In genomic region chr14:99972748-99973466, GRCh38 we compare ENCODE assay signal across 8 cellular contexts.
A peak's percentile ranks its signal among the peaks of the same experiment; 100 is the strongest.
DNase-seq lines count a peak whose midpoint lies in the region; ATAC-seq, FAIRE-seq and TF ChIP-seq lines count a peak whose summit lies in the region.

No MANE protein-coding gene starts in this region.

- intact Hi-C loops in endothelial cell of umbilical vein (cut with micrococcal nuclease) = loop anchor here (1.0 to 5.0 kb wide), 3 partner anchors 9 to 264 kb away; partner anchors contain the start of gene YY1

- DNase-seq in EL (peak; percentile 19), endothelial cell of umbilical vein (ENCODE audit: low read depth, low spot score) (peak; percentile 31), trophoblast cell (peak; percentile 77 to 95), ureter (ENCODE audit: low spot score) (no peak), cerebellar nuclear complex (lab: John Stamatoyannopoulos, UW) (no peak), RKO (ENCODE audit: low spot score) (no peak)

- H3K4me2 ChIP-seq in OCI-LY3 (ENCODE audit: low read length) (peak overlapping the region; percentile 86), endothelial cell of umbilical vein (ENCODE audit: insufficient read depth, low read length) (peak overlapping the region; percentile 94), trophoblast cell (ENCODE audit: low read length) (peak overlapping the region; percentile 72)

- TF ChIP-seq CTCF in OCI-LY3 (IDR thresholded peaks at IDR 0.05; ENCODE audit: low read depth, low read length) (no peak), endothelial cell of umbilical vein (IDR thresholded peaks at IDR 0.05; ENCODE audit: extremely low read depth in 1 of 2, insufficient read depth in 1 of 2, low read depth in 1 of 2, low read length in 2 of 2) (no peak)

- H3K14ac ChIP-seq in trophoblast cell (ENCODE audit: low read length) = no peak overlapping the region

- CTCF ChIA-PET in endothelial cell of umbilical vein (lab: Charles Lee) = interaction anchor here (1.4 to 2.4 kb wide), 2 partner anchors 11 to 135 kb away, joined by 5 to 8 read pairs; no protein-coding TSS in a partner anchor

- dilution Hi-C loops in endothelial cell of umbilical vein (cut with MboI; ENCODE audit: extremely low pct_ligation_motif_present, low sequenced_read_pairs) = no loop called here

- H3K4me1 ChIP-seq in OCI-LY3 (ENCODE audit: low read length) = peaks cover 12% of the 10 kb centered on the region
- peaks cover 7% of the 10 kb centered on the region for H3K4me1 ChIP-seq in endothelial cell of umbilical vein (ENCODE audit: control insufficient read depth, extremely low read depth, insufficient read depth, low read length)
- peaks cover 3 to 6% of the 10 kb centered on the region in 2 experiments for H3K4me1 ChIP-seq in trophoblast cell (ENCODE audit: control insufficient read depth in 1 of 2, insufficient read depth in 2 of 2, low read length in 2 of 2)

- H3K9ac ChIP-seq in OCI-LY3 (ENCODE audit: low read length) = peak overlapping the region; percentile 67
- peak overlapping the region; percentile 56 for H3K9ac ChIP-seq in endothelial cell of umbilical vein (replicated peaks; ENCODE audit: extremely low read depth, insufficient read depth, low read length)
- H3K9ac ChIP-seq in trophoblast cell (ENCODE audit: low read length) = no peak overlapping the region

- H3K4me3 ChIP-seq in OCI-LY3 (ENCODE audit: low read length) (peak overlapping the region; percentile 92), endothelial cell of umbilical vein (replicated peaks in 1 of 3; ENCODE audit: insufficient read depth in 1 of 3, low read depth in 1 of 3, low read length in 3 of 3) (peak overlapping the region; percentile 80 to 88 (median 87)), trophoblast cell (ENCODE audit: low read depth, low read length) (peak overlapping the region; percentile 86)

- H3K79me2 ChIP-seq in OCI-LY3 (ENCODE audit: low read length) (peaks cover 24% of the 10 kb centered on the region), endothelial cell of umbilical vein (ENCODE audit: control insufficient read depth, insufficient read depth, low read length) (peaks cover 25% of the 10 kb centered on the region), trophoblast cell (ENCODE audit: control insufficient read depth, insufficient read depth, low read length, poor library complexity) (peaks cover 8% of the 10 kb centered on the region)

- no peak overlapping the region for H2BK12ac ChIP-seq in trophoblast cell (ENCODE audit: low read length)

- H3K36me3 ChIP-seq in OCI-LY3 (replicated peaks; ENCODE audit: low read depth, low read length) = no peaks in the 10 kb centered on the region
- no peaks in the 10 kb centered on the region for H3K36me3 ChIP-seq in endothelial cell of umbilical vein (ENCODE audit: control insufficient read depth in 2 of 2, extremely low read depth in 1 of 2, insufficient read depth in 2 of 2, low read length in 2 of 2)
- no peaks in the 10 kb centered on the region for H3K36me3 ChIP-seq in trophoblast cell (ENCODE audit: control insufficient read depth in 1 of 2, insufficient read depth in 2 of 2, low read length in 2 of 2)

- H4K8ac ChIP-seq in trophoblast cell (ENCODE audit: low read depth, low read length) = no peak overlapping the region

- H3K9me1 ChIP-seq in endothelial cell of umbilical vein (replicated peaks; ENCODE audit: control insufficient read depth, extremely low read depth, insufficient read depth, low read length) = no peaks in the 10 kb centered on the region

- H2BK5ac ChIP-seq in trophoblast cell (ENCODE audit: low read depth, low read length, poor library complexity) = no peak overlapping the region

- no peaks in the 10 kb centered on the region for H4K20me1 ChIP-seq in OCI-LY3 (ENCODE audit: insufficient read depth, low read length)
- H4K20me1 ChIP-seq in endothelial cell of umbilical vein (replicated peaks; ENCODE audit: control insufficient read depth, extremely low read depth, insufficient read depth, low read length) = no peaks in the 10 kb centered on the region

- no peak overlapping the region for H3K23ac ChIP-seq in trophoblast cell (ENCODE audit: low read length)

- H4K12ac ChIP-seq in trophoblast cell (ENCODE audit: low read depth, low read length) = no peak overlapping the region

- TF ChIP-seq POLR2A in endothelial cell of umbilical vein (IDR thresholded peaks at IDR 0.05; ENCODE audit: low read depth, low read length) = no peak

- WGBS in trophoblast cell (ENCODE audit: extremely low coverage, insufficient coverage, insufficient read length) = no CpG with 5 or more reads among the region's 11 CpGs

- no peaks in the 10 kb centered on the region for H3K9me3 ChIP-seq in OCI-LY3 (ENCODE audit: insufficient read depth, low read length)
- H3K9me3 ChIP-seq in endothelial cell of umbilical vein (replicated peaks; ENCODE audit: control insufficient read depth, insufficient read depth, low read length) = no peaks in the 10 kb centered on the region
- H3K9me3 ChIP-seq in trophoblast cell (ENCODE audit: insufficient read depth, low read depth, low read length) = peaks cover 13% of the 10 kb centered on the region

- TSS peak; percentile 33 for BruUV-seq in endothelial cell of umbilical vein (replicated peaks; lab: Mats Ljungman, UMichigan)

- H3K27me3 ChIP-seq in OCI-LY3 (ENCODE audit: low read depth, low read length) = peaks cover 21% of the 10 kb centered on the region
- H3K27me3 ChIP-seq in endothelial cell of umbilical vein (ENCODE audit: control insufficient read depth in 2 of 2, insufficient read depth in 2 of 2, low read length in 2 of 2) = peaks cover 10 to 12% of the 10 kb centered on the region in 2 experiments
- H3K27me3 ChIP-seq in trophoblast cell (ENCODE audit: insufficient read depth, low read length) = no peaks in the 10 kb centered on the region

- no peak overlapping the region for H3K4ac ChIP-seq in trophoblast cell (ENCODE audit: low read depth, low read length)

- peaks cover 7% of the 10 kb centered on the region for H3K79me1 ChIP-seq in trophoblast cell (ENCODE audit: low read length)

- H2AFZ ChIP-seq in OCI-LY3 (ENCODE audit: low read depth, low read length) = no peak overlapping the region
- peak overlapping the region; percentile 87 for H2AFZ ChIP-seq in endothelial cell of umbilical vein (ENCODE audit: low read depth, low read length)
- H2AFZ ChIP-seq in trophoblast cell (ENCODE audit: insufficient read depth, low read length, poor library complexity) = no peak overlapping the region

- no peak overlapping the region for H3K27ac ChIP-seq in OCI-LY3 (ENCODE audit: low read length)
- H3K27ac ChIP-seq in endothelial cell of umbilical vein (ENCODE audit: insufficient read depth, low read depth, low read length) = no peak overlapping the region
- H3K27ac ChIP-seq in trophoblast cell (ENCODE audit: low read depth, low read length) = no peak overlapping the region

- no peak overlapping the region for H2BK120ac ChIP-seq in trophoblast cell (ENCODE audit: insufficient read depth, low read length, poor library complexity)

- peak; percentile 48 for FAIRE-seq in endothelial cell of umbilical vein (lab: Jason Lieb, UNC)

- no peak overlapping the region for H2AK5ac ChIP-seq in trophoblast cell (ENCODE audit: low read length)

- ATAC-seq in GM21723 (IDR thresholded peaks at IDR 0.05; ENCODE audit: unreplicated experiment) = no peak

- POLR2A ChIA-PET in endothelial cell of umbilical vein (lab: Charles Lee) = no interaction called here

- no peak overlapping the region for H4K91ac ChIP-seq in trophoblast cell (ENCODE audit: low read depth, low read length)

- H3K18ac ChIP-seq in trophoblast cell (ENCODE audit: low read length) = no peak overlapping the region

TF ChIP-seq in endothelial cell of umbilical vein, 7 proteins besides CTCF, POLR2A, EP300 and RAD21:
- TF ChIP-seq FOS (IDR thresholded peaks at IDR 0.05; ENCODE audit: borderline replicate concordance, insufficient read depth, low read length) = no peak
- TF ChIP-seq GATA2 (IDR thresholded peaks at IDR 0.05; ENCODE audit: insufficient read depth, insufficient read length, low read depth, low read length) = no peak
- TF ChIP-seq EZH2 (IDR thresholded peaks at IDR 0.05; ENCODE audit: borderline replicate concordance, low read depth, low read length, severe bottlenecking) = no peak
- no peak for TF ChIP-seq MYC (IDR thresholded peaks at IDR 0.05; ENCODE audit: low read depth, low read length)
- TF ChIP-seq JUN (IDR thresholded peaks at IDR 0.05; ENCODE audit: borderline replicate concordance, insufficient read depth, insufficient read length, low read depth) = no peak
- TF ChIP-seq MAX (IDR thresholded peaks at IDR 0.05; ENCODE audit: insufficient read depth, insufficient read length) = no peak
- TF ChIP-seq POLR2AphosphoS5 (IDR thresholded peaks at IDR 0.05; ENCODE audit: insufficient read depth, low read depth, low read length) = no peak
TF ChIP-seq in endothelial cell of umbilical vein: peak in this region for 0.

Comparison
In these comparisons a context has a peak if more than half of its experiments do, and no peak if none do; other contexts are left out.
1. DNase-seq: peak in EL (single experiment), endothelial cell of umbilical vein (single experiment) and trophoblast cell (2 of 2); none in ureter (single experiment), cerebellar nuclear complex (0 of 2) and RKO (single experiment).
2. Peak in every context shown above with its lines, with median percentiles within 50 percentile points of each other: H3K4me2 ChIP-seq and H3K4me3 ChIP-seq.